ENCODE assay signal across 9 cellular contexts in genomic region chr1:21175324-21175669, GRCh38. TPM values are rescaled to one million over a fixed set of nuclear protein-coding genes. Genes with fewer than 3 reads are reported as not detected.
DNase-seq lines count a peak whose midpoint lies in the region; ATAC-seq, FAIRE-seq and TF ChIP-seq lines count a peak whose summit lies in the region.
"Had no signal": no experiment of that assay in that cellular context is flagged by ENCODE, and none has a peak within 500 bp of the region (broad histone marks: within the 10 kb centered on the region; RNA-seq: fewer than 3 reads in every experiment).

No MANE protein-coding gene starts in this region.

- FAIRE-seq in kidney (lab: Jason Lieb, UNC) = no peak
- FAIRE-seq: frontal cortex had no signal

- H4K20me1 ChIP-seq in SK-N-SH (ENCODE audit: insufficient read depth) = peaks cover 25% of the 10 kb centered on the region

- H3K9ac ChIP-seq in SK-N-SH = peak overlapping the region; percentile 86
- peak overlapping the region; percentile 43 to 89 for H3K9ac ChIP-seq in kidney (ENCODE audit: low read length in 2 of 2)

- peaks cover 57% of the 10 kb centered on the region for H3K79me2 ChIP-seq in SK-N-SH (ENCODE audit: insufficient read depth)

- TF ChIP-seq RAD21 in SK-N-SH (IDR thresholded peaks at IDR 0.05; ENCODE audit: low read length) = no peak

- ATAC-seq in SK-N-SH treated with all-trans-retinoic acid at 6 μM for 48 hours = no peak
- ATAC-seq in HG02938 (IDR thresholded peaks at IDR 0.05; ENCODE audit: unreplicated experiment) = no peak
- no peak for ATAC-seq in HG03571 (IDR thresholded peaks at IDR 0.05; ENCODE audit: unreplicated experiment)

- peaks cover 0 to 6% of the 10 kb centered on the region in 2 experiments; a peak in 3 of 4 replicates for H3K4me1 ChIP-seq in SK-N-SH (ENCODE audit: control insufficient read depth in 1 of 2, insufficient read depth in 2 of 2, low read depth in 1 of 2, low read length in 1 of 2)
- H3K4me1 ChIP-seq in breast epithelium = no peaks in the 10 kb centered on the region
- peaks cover 5 to 14% of the 10 kb centered on the region in 2 donors for H3K4me1 ChIP-seq in kidney (ENCODE audit: control insufficient read depth in 1 of 2, insufficient read depth in 1 of 2, low read depth in 1 of 2, low read length in 2 of 2)

- H3K27me3 ChIP-seq in SK-N-SH (ENCODE audit: insufficient read depth) = no peaks in the 10 kb centered on the region
- no peaks in the 10 kb centered on the region for H3K27me3 ChIP-seq in breast epithelium

- H3K36me3 ChIP-seq in SK-N-SH (replicated peaks in 1 of 2; ENCODE audit: control insufficient read depth in 1 of 2, insufficient read depth in 2 of 2, low read length in 1 of 2) (peaks cover 0 to 6% of the 10 kb centered on the region in 2 experiments), breast epithelium (no peaks in the 10 kb centered on the region), kidney (ENCODE audit: control insufficient read depth in 1 of 2, insufficient read depth in 2 of 2, low read length in 2 of 2) (no peaks in the 10 kb centered on the region)

- no peaks in the 10 kb centered on the region for H3K9me3 ChIP-seq in SK-N-SH
- H3K9me3 ChIP-seq in breast epithelium = no peaks in the 10 kb centered on the region
- H3K9me3 ChIP-seq in kidney (ENCODE audit: control insufficient read depth in 1 of 2, low read length in 2 of 2) = no peaks in the 10 kb centered on the region

- no peak for TF ChIP-seq EP300 in SK-N-SH (IDR thresholded peaks at IDR 0.05; ENCODE audit: borderline replicate concordance in 1 of 2, low read depth in 1 of 2, low read length in 1 of 2)

- peaks cover 29% of the 10 kb centered on the region for H3F3A ChIP-seq in SK-N-SH (replicated peaks; ENCODE audit: insufficient read depth)

- peak overlapping the region; percentile 76 for H3K4me2 ChIP-seq in SK-N-SH

- H3K4me3 ChIP-seq in SK-N-SH (ENCODE audit: low read depth in 2 of 2, low read length in 1 of 2) (peak overlapping the region; percentile 91 to 93), breast epithelium (peak overlapping the region; percentile 78 to 91 (median 82)), kidney (ENCODE audit: low read length in 2 of 2) (peak overlapping the region; percentile 78 to 86)

- H2AFZ ChIP-seq in SK-N-SH (ENCODE audit: low read depth) = no peak overlapping the region

- peak; percentile 20 for DNase-seq in SK-N-SH
- DNase-seq in RPMI8226 = peak; percentile 67
- DNase-seq in breast epithelium (ENCODE audit: low spot score in 2 of 2) = peak in 1 of 2 donors; percentile 41
- DNase-seq in kidney = no peak
- peak in 2 of 3 donors; percentile 7 to 10 for DNase-seq in stimulated activated CD4-positive, alpha-beta T cell treated with anti-CD3 and anti-CD28 coated beads, TNF-alpha, amount 100 ng/mL, for 48 hours (ENCODE audit: low read depth in 3 of 3)

- no peak for TF ChIP-seq POLR2A in breast epithelium (IDR thresholded peaks at IDR 0.05)

- H3K9me2 ChIP-seq in SK-N-SH = no peaks in the 10 kb centered on the region

- peak overlapping the region; percentile 76 to 85 for H3K27ac ChIP-seq in SK-N-SH (ENCODE audit: low read depth in 2 of 2, low read length in 1 of 2)
- H3K27ac ChIP-seq in breast epithelium = peak overlapping the region; percentile 86 to 95
- peak overlapping the region in 1 of 2 donors; percentile 78 for H3K27ac ChIP-seq in kidney (ENCODE audit: low read depth in 2 of 2, low read length in 2 of 2)

- POLR2A ChIA-PET in SK-N-SH (lab: Yijun Ruan, JAX) = interaction anchor here (0.6 to 0.9 kb wide), 2 partner anchors 12 to 389 kb away, joined by 3 to 4 read pairs; no protein-coding TSS in a partner anchor

- under 1% methylated on average over 6 of the region's 6 CpGs for WGBS in SK-N-SH (ENCODE audit: low lambda C conversion rate)

- CTCF ChIA-PET in SK-N-SH (lab: Yijun Ruan, JAX) = interaction anchor here (1.1 to 1.3 kb wide), 4 partner anchors 15 to 479 kb away, joined by 4 to 6 read pairs (median 5); no protein-coding TSS in a partner anchor

- TF ChIP-seq CTCF in SK-N-SH (IDR thresholded peaks at IDR 0.05) (no peak), breast epithelium (IDR thresholded peaks at IDR 0.05) (no peak), kidney (IDR thresholded peaks at IDR 0.05; ENCODE audit: borderline replicate concordance, extremely low read depth, insufficient read depth) (no peak)

- intact Hi-C loops in breast epithelium (cut with DNase I; ENCODE audit: low total_unique reads) (no loop called here), kidney (cut with DNase I) (no loop called here)

TF ChIP-seq in SK-N-SH, 30 proteins besides CTCF, POLR2A, EP300 and RAD21:
- TF ChIP-seq TAF1 (IDR thresholded peaks at IDR 0.05; ENCODE audit: borderline replicate concordance, low read depth, low read length) = peak; percentile 1; the same call in 1 of the 2 replicates
- no peak for TF ChIP-seq SIN3A (IDR thresholded peaks at IDR 0.05; ENCODE audit: borderline replicate concordance, low read depth, low read length)
- peak; percentile 59; the same call in 1 of the 2 replicates for TF ChIP-seq GABPA (IDR thresholded peaks at IDR 0.05; ENCODE audit: low read depth)

TF ChIP-seq in SK-N-SH treated with all-trans-retinoic acid at 6 μM for 48 hours, 23 proteins besides CTCF, POLR2A, EP300 and RAD21:
- TF ChIP-seq PPARA (CRISPR knock-in tag; IDR thresholded peaks at IDR 0.05; ENCODE audit: borderline replicate concordance) (no peak), ZNF565 (CRISPR knock-in tag; conservative IDR thresholded peaks at IDR 0.05; ENCODE audit: low read depth) (no peak), ZNF70 (CRISPR knock-in tag; IDR thresholded peaks at IDR 0.05) (no peak), RARB (CRISPR knock-in tag; IDR thresholded peaks at IDR 0.05) (no peak), TSHZ2 (CRISPR knock-in tag; IDR thresholded peaks at IDR 0.05) (no peak), BACH2 (CRISPR knock-in tag; IDR thresholded peaks at IDR 0.05; ENCODE audit: borderline replicate concordance) (no peak), ESRRG (CRISPR knock-in tag; IDR thresholded peaks at IDR 0.05) (no peak), ZC3H10 (CRISPR knock-in tag; IDR thresholded peaks at IDR 0.05) (no peak), TCF4 (CRISPR knock-in tag; IDR thresholded peaks at IDR 0.05; ENCODE audit: borderline replicate concordance) (no peak), TOX (CRISPR knock-in tag; IDR thresholded peaks at IDR 0.05; ENCODE audit: borderline replicate concordance) (no peak), OSR1 (CRISPR knock-in tag; IDR thresholded peaks at IDR 0.05) (no peak), ISL1 (CRISPR knock-in tag; IDR thresholded peaks at IDR 0.05) (no peak)

RNA-seq across cellular contexts. Expression of gene EIF4G3, which starts 1.4 kb away (rescaled TPM):
- polyA plus RNA-seq in SK-N-SH (2012; rRNA removed) (32.0 and 40.3 TPM in 2 replicates), kidney (ENCODE audit: insufficient read depth, low read depth, low replicate concordance) (14.8 TPM)
- polyA plus RNA-seq in SK-N-SH (2012; cell fraction: cytosol; rRNA removed) = 37.3 and 41.3 TPM in 2 replicates
- 37.4 and 68.6 TPM in 2 replicates for polyA plus RNA-seq in SK-N-SH (2012; cell fraction: nucleus; rRNA removed)
- total RNA-seq in breast epithelium (10 to 100 TPM; 37.8 to 52.4 (median 50.8) TPM), kidney (61.6 TPM)
